In genomic region chr19:3575949-3576673, GRCh38 we compare ENCODE assay signal across 11 cellular contexts. TPM values are rescaled to one million over a fixed set of nuclear protein-coding genes. Genes with fewer than 3 reads are reported as not detected.
A peak's percentile ranks its signal among the peaks of the same experiment; 100 is the strongest.
DNase-seq lines count a peak whose midpoint lies in the region; ATAC-seq and TF ChIP-seq lines count a peak whose summit lies in the region.
"Had no signal": no experiment of that assay in that cellular context is flagged by ENCODE, and none has a peak within 500 bp of the region (broad histone marks: within the 10 kb centered on the region; RNA-seq: fewer than 3 reads in every experiment).

No MANE protein-coding gene starts in this region.

- H3K4me1 ChIP-seq in Peyer's patch (peaks cover 0 to 32% (median 8%) of the 10 kb centered on the region in 4 donors), gastroesophageal sphincter (peaks cover 0 to 74% (median 21%) of the 10 kb centered on the region in 3 donors), ovary (ENCODE audit: insufficient read depth) (peaks cover 12% of the 10 kb centered on the region)

- TF ChIP-seq EP300 in gastroesophageal sphincter (IDR thresholded peaks at IDR 0.05) (no peak), ovary (IDR thresholded peaks at IDR 0.05) (no peak)

- H3K4me3 ChIP-seq in AG10803 (ENCODE audit: low read length) (peak overlapping the region; percentile 37), Peyer's patch (peak overlapping the region in 1 of 4 donors; percentile 47), gastroesophageal sphincter (peak overlapping the region in 1 of 2 donors; percentile 47), ovary (peak overlapping the region; percentile 14)

- DNase-seq in AG10803 (ENCODE audit: low read depth) (no peak), Peyer's patch (no peak), ovary (no peak), germinal center (ENCODE audit: low spot score) (no peak), DMS 273 (lab: John Stamatoyannopoulos, UW; ENCODE audit: unreplicated experiment) (no peak)
- DNase-seq: activated CD4-positive, CD25-positive, alpha-beta regulatory T cell treated with anti-CD3 and anti-CD28 coated beads, Interleukin-2, amount 50 U/mL, for 72 hours; NCI-H446 had no signal

- ATAC-seq in gastroesophageal sphincter (no peak), GM18870 (IDR thresholded peaks at IDR 0.05; ENCODE audit: unreplicated experiment) (no peak), GM18868 (IDR thresholded peaks at IDR 0.05; ENCODE audit: unreplicated experiment) (no peak)

- H3K36me3 ChIP-seq in Peyer's patch = peaks cover 0 to 5% (median 0%) of the 10 kb centered on the region in 3 donors
- peaks cover 0 to 12% of the 10 kb centered on the region in 2 donors for H3K36me3 ChIP-seq in gastroesophageal sphincter
- H3K36me3 ChIP-seq in ovary = no peaks in the 10 kb centered on the region

- WGBS in gastroesophageal sphincter (ENCODE audit: low coverage in 1 of 2), 2 donors = 55 to 86% methylated on average over 7 to 14 of the region's 29 CpGs
- 81 to 89% (median 85%) methylated on average over 29 of the region's 29 CpGs for WGBS in ovary, 3 donors

- TF ChIP-seq POLR2A in Peyer's patch (IDR thresholded peaks at IDR 0.05) (no peak), gastroesophageal sphincter (IDR thresholded peaks at IDR 0.05) (no peak), ovary (IDR thresholded peaks at IDR 0.05) (no peak)

- H3K27me3 ChIP-seq in Peyer's patch = no peaks in the 10 kb centered on the region
- no peaks in the 10 kb centered on the region for H3K27me3 ChIP-seq in gastroesophageal sphincter
- H3K27me3 ChIP-seq in ovary = no peaks in the 10 kb centered on the region

- H3K27ac ChIP-seq in Peyer's patch (peak overlapping the region in 3 of 4 donors; percentile 8 to 65 (median 34)), gastroesophageal sphincter (peak overlapping the region in 3 of 4 donors; percentile 80 to 83 (median 83)), ovary (no peak overlapping the region)

- intact Hi-C loops in ovary (cut with DNase I) = no loop called here

- H3K9me3 ChIP-seq in Peyer's patch (no peaks in the 10 kb centered on the region), gastroesophageal sphincter (no peaks in the 10 kb centered on the region), ovary (no peaks in the 10 kb centered on the region)

- TF ChIP-seq CTCF in AG10803 (conservative IDR thresholded peaks at IDR 0.05; ENCODE audit: low read length) = no peak
- no peak for TF ChIP-seq CTCF in Peyer's patch (IDR thresholded peaks at IDR 0.05)
- no peak for TF ChIP-seq CTCF in gastroesophageal sphincter (IDR thresholded peaks at IDR 0.05)
- no peak for TF ChIP-seq CTCF in ovary (IDR thresholded peaks at IDR 0.05)

RNA-seq across cellular contexts. Expression of gene HMG20B, which starts 3.4 kb away (rescaled TPM):
- total RNA-seq in Peyer's patch (100 to 1,000 TPM in 2 of 4 donors, 10 to 100 TPM in 2; 70.4 to 236 (median 117) TPM), gastroesophageal sphincter (100 to 1,000 TPM; 106 to 203 (median 154) TPM), ovary (100 to 1,000 TPM in 1 of 7 donors, 10 to 100 TPM in 6; 44.5 to 109 (median 60.3) TPM)
- polyA plus RNA-seq in ovary = 10 to 100 TPM; 33.2 to 71.0 TPM

RNA-seq across cellular contexts. Expression of gene GIPC3, which starts 9.2 kb away (rescaled TPM):
- total RNA-seq in Peyer's patch = 1 to 10 TPM in 2 of 4 donors, under 1 TPM in 2; 0.13 to 5.8 (median 0.70) TPM
- 10 to 100 TPM in 1 of 4 donors, 1 to 10 TPM in 2, under 1 TPM in 1; 0.94 to 16.8 (median 2.1) TPM for total RNA-seq in gastroesophageal sphincter
- under 1 TPM; 0.11 to 0.66 (median 0.35) TPM for total RNA-seq in ovary
- polyA plus RNA-seq in ovary = 1 to 10 TPM in 1 of 2 donors, under 1 TPM in 1; 0.52 to 3.3 TPM
- total RNA-seq: M059J had no signal

RNA-seq across cellular contexts. Expression of gene MFSD12, which starts 18.7 kb away (rescaled TPM):
- total RNA-seq in Peyer's patch (100 to 1,000 TPM in 2 of 4 donors, 10 to 100 TPM in 2; 76.5 to 146 (median 104) TPM), gastroesophageal sphincter (10 to 100 TPM; 22.1 to 94.1 (median 42.2) TPM), ovary (100 to 1,000 TPM in 1 of 7 donors, 10 to 100 TPM in 6; 19.2 to 104 (median 36.9) TPM)
- 10 to 100 TPM; 17.4 to 21.1 TPM for polyA plus RNA-seq in ovary

RNA-seq across cellular contexts. Expression of gene TBXA2R, which starts 30.6 kb away (rescaled TPM):
- 1 to 10 TPM in 2 of 4 donors, under 1 TPM in 1, not detected in 1; 0.80 to 5.0 (median 1.6) TPM for total RNA-seq in Peyer's patch
- 10 to 100 TPM in 1 of 4 donors, 1 to 10 TPM in 3; 1.4 to 14.9 (median 4.5) TPM for total RNA-seq in gastroesophageal sphincter
- total RNA-seq in ovary = 1 to 10 TPM; 1.1 to 3.7 (median 1.8) TPM
- 1 to 10 TPM; 1.3 to 1.5 TPM for polyA plus RNA-seq in ovary

RNA-seq across cellular contexts. Expression of gene TEKTIP1, which starts 37.1 kb away (rescaled TPM):
- total RNA-seq in Peyer's patch = 10 to 100 TPM in 1 of 4 donors, 1 to 10 TPM in 2, not detected in 1; 1.8 to 11.1 (median 2.4) TPM
- not detected for total RNA-seq in gastroesophageal sphincter
- total RNA-seq in ovary = 1 to 10 TPM in 6 of 7 donors, not detected in 1; 1.2 to 5.6 (median 3.8) TPM
- polyA plus RNA-seq in ovary = under 1 TPM in 1 of 2 donors, not detected in 1; 0.54 TPM
- total RNA-seq: M059J had no signal

Comparison
In these comparisons a context has a peak if more than half of its experiments do, and no peak if none do; other contexts are left out.
1. H3K27ac ChIP-seq: peak in Peyer's patch (3 of 4) and gastroesophageal sphincter (3 of 4); none in ovary (0 of 2).